ENCODE assay signal across 8 cellular contexts in the genomic region with DNA sequence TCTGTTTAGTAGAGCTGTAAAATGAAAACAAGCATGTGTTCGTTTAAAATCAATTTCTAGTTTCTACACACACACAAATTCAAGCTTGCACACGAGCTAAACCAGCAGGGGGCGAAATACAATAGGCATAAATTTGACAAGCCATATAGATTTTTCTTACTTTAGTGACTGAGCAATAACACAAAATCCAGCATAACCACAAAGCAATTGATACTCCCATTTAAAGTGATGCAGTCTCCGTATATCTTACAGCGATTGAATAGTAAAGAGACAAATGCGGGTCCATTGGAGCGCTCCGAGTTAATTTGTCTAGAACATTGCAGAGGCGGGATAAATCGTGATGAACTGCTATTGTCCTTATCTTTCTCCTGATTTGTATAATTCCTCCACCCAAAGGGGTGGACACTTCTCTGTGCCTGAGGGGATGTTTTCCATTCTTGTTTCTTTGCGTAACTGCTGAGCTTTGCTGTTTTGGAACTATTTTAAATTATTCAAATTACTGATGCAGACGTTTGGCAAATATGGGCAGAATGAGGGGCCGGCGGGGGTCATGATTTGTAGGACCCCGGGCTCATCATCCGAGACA.
DNase-seq lines count a peak whose midpoint lies in the region; ATAC-seq and TF ChIP-seq lines count a peak whose summit lies in the region.

No MANE protein-coding gene starts in this region.

- H3K9me3 ChIP-seq in WERI-Rb-1 (ENCODE audit: severe bottlenecking) = no peaks in the 10 kb centered on the region

- DNase-seq in activated gamma-delta T cell treated with Interleukin-2 at 50 U/mL for 16 hours (peak; percentile 71), activated gamma-delta T cell (lab: John Stamatoyannopoulos, UW) (no peak), NCI-H2171 treated with DMSO at 0.1 percent for 48 hours (lab: John Stamatoyannopoulos, UW) (peak; percentile 87), WERI-Rb-1 (peak; percentile 75), cardiac fibroblast (ENCODE audit: low read depth in 2 of 2) (peak; percentile 89 to 92), kidney tubule cell (ENCODE audit: low spot score) (peak; percentile 81)
- peak; percentile 45 to 63 for DNase-seq in stimulated activated CD4-positive, alpha-beta T cell treated with anti-CD3 and anti-CD28 coated beads, Interleukin-15, amount 100 ng/mL, for 48 hours (ENCODE audit: low read depth in 2 of 2)

- H3K27ac ChIP-seq in WERI-Rb-1 = peak overlapping the region; percentile 84

- peak overlapping the region; percentile 99 for H3K4me3 ChIP-seq in WERI-Rb-1 (ENCODE audit: low read depth, low read length)
- H3K4me3 ChIP-seq in cardiac fibroblast (replicated peaks in 1 of 2; ENCODE audit: low read depth in 2 of 2, low read length in 2 of 2) = peak overlapping the region; percentile 89 to 98

- H3K36me3 ChIP-seq in WERI-Rb-1 = peaks cover 3% of the 10 kb centered on the region; the same call in 1 of the 2 replicates

- no peaks in the 10 kb centered on the region for H3K27me3 ChIP-seq in WERI-Rb-1 (ENCODE audit: insufficient read depth, low read depth, severe bottlenecking)

- TF ChIP-seq CTCF in WERI-Rb-1 (IDR thresholded peaks at IDR 0.05; ENCODE audit: low read depth, low read length) (peak; percentile 70), cardiac fibroblast (IDR thresholded peaks at IDR 0.05; ENCODE audit: low read depth, low read length) (peak; percentile 73)

- ATAC-seq in HG03095 (IDR thresholded peaks at IDR 0.05; ENCODE audit: unreplicated experiment) = no peak
